In genomic region chr3:149454746-149455145, GRCh38 we compare ENCODE assay signal across 27 cellular contexts. TPM values are rescaled to one million over a fixed set of nuclear protein-coding genes. Genes with fewer than 3 reads are reported as not detected.
DNase-seq lines count a peak whose midpoint lies in the region; ATAC-seq and TF ChIP-seq lines count a peak whose summit lies in the region.
"Had no signal": no experiment of that assay in that cellular context is flagged by ENCODE, and none has a peak within 500 bp of the region (broad histone marks: within the 10 kb centered on the region; RNA-seq: fewer than 3 reads in every experiment).

No MANE protein-coding gene starts in this region.

- H3K4me3 ChIP-seq in adipocyte (ENCODE audit: low read length): no peak overlapping the region
- H3K4me3 ChIP-seq in CD8-positive, alpha-beta T cell (ENCODE audit: low read depth, low read length): no peak overlapping the region
- H3K4me3 ChIP-seq: mucosa of descending colon, neural progenitor cell, sigmoid colon had no signal

- H3K27ac ChIP-seq in CD8-positive, alpha-beta T cell (ENCODE audit: low read depth, low read length): no peak overlapping the region
- H3K27ac ChIP-seq: neural progenitor cell, sigmoid colon had no signal

- peaks cover 29% of the 10 kb centered on the region for H3K4me1 Mint-ChIP-seq in nephron
- H3K4me1 Mint-ChIP-seq in activated CD8-positive, alpha-beta memory T cell treated with anti-CD3 and anti-CD28 coated beads, Interleukin-2, amount 10 ng/mL, durations not matched to agents 7 days and 5 days: no peaks in the 10 kb centered on the region
- H3K4me1 Mint-ChIP-seq in CD8-positive, alpha-beta T cell (ENCODE audit: low read depth): no peaks in the 10 kb centered on the region
- H3K4me1 Mint-ChIP-seq: B cell; central memory CD8-positive, alpha-beta T cell had no signal

- H3K9me3 ChIP-seq in adipocyte (ENCODE audit: control insufficient read depth, low read length): peaks cover 5% of the 10 kb centered on the region
- H3K9me3 ChIP-seq in CD8-positive, alpha-beta T cell (ENCODE audit: low read length): no peaks in the 10 kb centered on the region

- H3K9ac ChIP-seq in adipocyte (ENCODE audit: low read length): no peak overlapping the region
- H3K9ac ChIP-seq: neural progenitor cell had no signal

- no peaks in the 10 kb centered on the region for H3K27me3 ChIP-seq in adipocyte (replicated peaks; ENCODE audit: control insufficient read depth, insufficient read depth, low read length)
- no peaks in the 10 kb centered on the region for H3K27me3 ChIP-seq in CD8-positive, alpha-beta T cell (ENCODE audit: insufficient read depth, low read length)
- H3K27me3 ChIP-seq: neural progenitor cell, sigmoid colon had no signal

- intact Hi-C loops in CD8-positive, alpha-beta T cell (cut with DNase I, micrococcal nuclease): no loop called here

- no peaks in the 10 kb centered on the region for H3K36me3 ChIP-seq in adipocyte (ENCODE audit: control insufficient read depth, insufficient read depth, low read length, severe bottlenecking)
- H3K36me3 ChIP-seq in CD8-positive, alpha-beta T cell (ENCODE audit: insufficient read depth, low read length): no peaks in the 10 kb centered on the region
- H3K36me3 ChIP-seq: neural progenitor cell, sigmoid colon had no signal

- H3K36me3 Mint-ChIP-seq in nephron (ENCODE audit: low read depth): peaks cover 7% of the 10 kb centered on the region
- peaks cover 3% of the 10 kb centered on the region for H3K36me3 Mint-ChIP-seq in activated CD8-positive, alpha-beta memory T cell treated with anti-CD3 and anti-CD28 coated beads, Interleukin-2, amount 10 ng/mL, durations not matched to agents 7 days and 5 days
- H3K36me3 Mint-ChIP-seq in CD8-positive, alpha-beta T cell: no peaks in the 10 kb centered on the region

- no peaks in the 10 kb centered on the region for H3K27me3 Mint-ChIP-seq in nephron (ENCODE audit: low read depth)
- peaks cover 21% of the 10 kb centered on the region for H3K27me3 Mint-ChIP-seq in activated CD8-positive, alpha-beta memory T cell treated with anti-CD3 and anti-CD28 coated beads, Interleukin-2, amount 10 ng/mL, durations not matched to agents 7 days and 5 days
- peaks cover 9% of the 10 kb centered on the region for H3K27me3 Mint-ChIP-seq in CD8-positive, alpha-beta T cell (ENCODE audit: low read depth)
- H3K27me3 Mint-ChIP-seq: progenitor cell of endocrine pancreas had no signal

- no peak overlapping the region for H3K4me3 Mint-ChIP-seq in nephron
- H3K4me3 Mint-ChIP-seq in activated CD8-positive, alpha-beta memory T cell treated with anti-CD3 and anti-CD28 coated beads, Interleukin-2, amount 10 ng/mL, durations not matched to agents 7 days and 5 days: no peak overlapping the region
- H3K4me3 Mint-ChIP-seq in CD8-positive, alpha-beta T cell: no peak overlapping the region
- H3K4me3 Mint-ChIP-seq: activated CD8-positive, alpha-beta T cell treated with anti-CD3 and anti-CD28 coated beads, Interleukin-2, amount 10 ng/mL, durations not matched to agents 7 days and 5 days; activated T-cell treated with anti-CD3 and anti-CD28 coated beads, Interleukin-2, amount 50 U/mL, for 24 hours; B cell; central memory CD8-positive, alpha-beta T cell; neural progenitor cell had no signal

- ATAC-seq in HG02981 (IDR thresholded peaks at IDR 0.05; ENCODE audit: unreplicated experiment) (no peak), HG03432 (IDR thresholded peaks at IDR 0.05; ENCODE audit: unreplicated experiment) (no peak)
- no peak for ATAC-seq in activated CD8-positive, alpha-beta memory T cell treated with anti-CD3 and anti-CD28 coated beads, Interleukin-2, amount 10 ng/mL, durations not matched to agents 7 days and 5 days
- ATAC-seq in CD8-positive, alpha-beta T cell: no peak
- ATAC-seq: activated CD8-positive, alpha-beta T cell treated with anti-CD3 and anti-CD28 coated beads, Interleukin-2, amount 10 ng/mL, durations not matched to agents 7 days and 5 days; left lobe of liver; mucosa of descending colon had no signal

- POLR2A ChIA-PET in CD8-positive, alpha-beta T cell (lab: Charles Lee): no interaction called here

- H3K27ac Mint-ChIP-seq in nephron: peak overlapping the region; percentile 24 to 90 (median 74)
- H3K27ac Mint-ChIP-seq in activated CD8-positive, alpha-beta memory T cell treated with anti-CD3 and anti-CD28 coated beads, Interleukin-2, amount 10 ng/mL, durations not matched to agents 7 days and 5 days: no peak overlapping the region
- H3K27ac Mint-ChIP-seq in CD8-positive, alpha-beta T cell: no peak overlapping the region
- H3K27ac Mint-ChIP-seq: activated CD8-positive, alpha-beta T cell treated with anti-CD3 and anti-CD28 coated beads, Interleukin-2, amount 10 ng/mL, durations not matched to agents 7 days and 5 days; activated T-cell treated with anti-CD3 and anti-CD28 coated beads, Interleukin-2, amount 50 U/mL, for 24 hours; B cell; neural progenitor cell; progenitor cell of endocrine pancreas had no signal

- H3K9me3 Mint-ChIP-seq in nephron: peaks cover 30% of the 10 kb centered on the region
- H3K9me3 Mint-ChIP-seq in activated CD8-positive, alpha-beta memory T cell treated with anti-CD3 and anti-CD28 coated beads, Interleukin-2, amount 10 ng/mL, durations not matched to agents 7 days and 5 days (ENCODE audit: low read depth): peaks cover 6% of the 10 kb centered on the region
- H3K9me3 Mint-ChIP-seq in CD8-positive, alpha-beta T cell: no peaks in the 10 kb centered on the region
- H3K9me3 Mint-ChIP-seq: central memory CD8-positive, alpha-beta T cell had no signal

- TF ChIP-seq CTCF in nephron (IDR thresholded peaks at IDR 0.05; ENCODE audit: unreplicated experiment in 3 of 3): no peak
- TF ChIP-seq CTCF in CD8-positive, alpha-beta T cell (IDR thresholded peaks at IDR 0.05): no peak

- peak; percentile 54 for DNase-seq in AG20443 (ENCODE audit: low spot score)
- DNase-seq in adipocyte (ENCODE audit: low read depth): peak; percentile 88
- DNase-seq in fibroblast of peridontal ligament (ENCODE audit: extremely low read depth): peak; percentile 58
- no peak for DNase-seq in activated CD8-positive, alpha-beta memory T cell treated with anti-CD3 and anti-CD28 coated beads, Interleukin-2, amount 10 ng/mL, durations not matched to agents 7 days and 5 days
- no peak for DNase-seq in CD8-positive, alpha-beta T cell
- DNase-seq: activated CD4-positive, CD25-positive, alpha-beta regulatory T cell treated with anti-CD3 and anti-CD28 coated beads, Interleukin-2, amount 50 U/mL, for 72 hours; activated CD8-positive, alpha-beta T cell treated with anti-CD3 and anti-CD28 coated beads, Interleukin-2, amount 10 ng/mL, durations not matched to agents 7 days and 5 days; activated naive CD4-positive, alpha-beta T cell; activated T-cell treated with anti-CD3 and anti-CD28 coated beads, Interleukin-2, amount 50 U/mL, for 24 hours; anterior cingulate cortex; Caco-2; erythroblast; GOT3; mucosa of descending colon; NCI-H1048; NCI-H187; NCI-H82; sigmoid colon had no signal

- H3K4me1 ChIP-seq in adipocyte (ENCODE audit: control insufficient read depth, insufficient read depth, low read length): peaks cover 20% of the 10 kb centered on the region
- no peaks in the 10 kb centered on the region for H3K4me1 ChIP-seq in CD8-positive, alpha-beta T cell (ENCODE audit: insufficient read depth, low read length)
- H3K4me1 ChIP-seq: sigmoid colon had no signal

- CTCF ChIA-PET in activated CD8-positive, alpha-beta memory T cell treated with anti-CD3 and anti-CD28 coated beads, Interleukin-2, amount 10 ng/mL, durations not matched to agents 7 days and 5 days (lab: Charles Lee): no interaction called here
- CTCF ChIA-PET in CD8-positive, alpha-beta T cell (lab: Charles Lee): no interaction called here

RNA-seq across cellular contexts. Expression of gene TM4SF4, which starts 19.8 kb away (rescaled TPM):
- total RNA-seq in activated CD8-positive, alpha-beta memory T cell treated with anti-CD3 and anti-CD28 coated beads, Interleukin-2, amount 10 ng/mL, durations not matched to agents 7 days and 5 days: not detected
- not detected for total RNA-seq in CD8-positive, alpha-beta T cell
- total RNA-seq: activated CD8-positive, alpha-beta T cell treated with anti-CD3 and anti-CD28 coated beads, Interleukin-2, amount 10 ng/mL, durations not matched to agents 7 days and 5 days; B cell; temporal lobe had no signal

Comparison
In these comparisons a context has a peak if more than half of its experiments do, and no peak if none do; other contexts are left out.
1. DNase-seq: peak in AG20443 (single experiment), adipocyte (single experiment) and fibroblast of peridontal ligament (single experiment); none in activated CD8-positive, alpha-beta memory T cell treated with anti-CD3 and anti-CD28 coated beads, Interleukin-2, amount 10 ng/mL, durations not matched to agents 7 days and 5 days (single experiment) and CD8-positive, alpha-beta T cell (0 of 7).
2. H3K27ac Mint-ChIP-seq: peak in nephron (3 of 3); none in activated CD8-positive, alpha-beta memory T cell treated with anti-CD3 and anti-CD28 coated beads, Interleukin-2, amount 10 ng/mL, durations not matched to agents 7 days and 5 days (single experiment) and CD8-positive, alpha-beta T cell (single experiment).